9 cellular contexts compared by ENCODE assay signal in genomic region chr3:50502584-50503423, GRCh38. TPM values are rescaled to one million over a fixed set of nuclear protein-coding genes. Genes with fewer than 3 reads are reported as not detected.
DNase-seq lines count a peak whose midpoint lies in the region; ATAC-seq, FAIRE-seq and TF ChIP-seq lines count a peak whose summit lies in the region.
"Had no signal": no experiment of that assay in that cellular context is flagged by ENCODE, and none has a peak within 500 bp of the region (broad histone marks: within the 10 kb centered on the region; RNA-seq: fewer than 3 reads in every experiment).

No MANE protein-coding gene starts in this region.

- FAIRE-seq in H1 (lab: Jason Lieb, UNC): no peak
- FAIRE-seq: islet of Langerhans had no signal

- no peak for TF ChIP-seq EP300 in H1 (IDR thresholded peaks at IDR 0.05; ENCODE audit: borderline replicate concordance in 1 of 2, low read depth in 2 of 2, low read length in 2 of 2)

- peak overlapping the region; percentile 66; the same call in 1 of the 2 replicates for H4K8ac ChIP-seq in H1 (ENCODE audit: extremely low read depth, insufficient read depth, low read length)

- no peak overlapping the region for H2BK15ac ChIP-seq in H1 (ENCODE audit: low read length)

- H3K36me3 Mint-ChIP-seq in CD4-positive, alpha-beta memory T cell: no peaks in the 10 kb centered on the region

- peak overlapping the region in 3 of 4 experiments; percentile 20 to 70 (median 51); a peak in 4 of 7 replicates for H3K9ac ChIP-seq in H1 (replicated peaks in 1 of 4; ENCODE audit: extremely low read depth in 1 of 4, low read depth in 3 of 4, low read length in 3 of 4)

- no peaks in the 10 kb centered on the region for H3K36me3 ChIP-seq in CD4-positive, alpha-beta memory T cell (ENCODE audit: insufficient read depth, low read length)
- H3K36me3 ChIP-seq in H1 (ENCODE audit: control insufficient read depth in 2 of 4, insufficient read depth in 4 of 4, low read length in 3 of 4) (no peaks in the 10 kb centered on the region), neuron (ENCODE audit: insufficient read depth, low read length) (no peaks in the 10 kb centered on the region)

- peak overlapping the region in 1 of 2 donors; percentile 32 for H3K4me3 ChIP-seq in CD4-positive, alpha-beta memory T cell (ENCODE audit: low read length in 2 of 2)
- H3K4me3 ChIP-seq in H1 (ENCODE audit: extremely low read depth in 1 of 4, insufficient read depth in 2 of 4, low read depth in 3 of 4, low read length in 4 of 4): peak overlapping the region; percentile 47 to 94 (median 64)
- peak overlapping the region; percentile 53 for H3K4me3 ChIP-seq in neuron (ENCODE audit: low read length)

- H3K27ac Mint-ChIP-seq in CD4-positive, alpha-beta memory T cell: no peak overlapping the region

- H3K27me3 Mint-ChIP-seq in CD4-positive, alpha-beta memory T cell: peaks cover 4 to 12% of the 10 kb centered on the region in 2 donors

- no peaks in the 10 kb centered on the region; the same call in 1 of the 2 replicates for H3K79me1 ChIP-seq in H1 (ENCODE audit: low read depth, low read length)

- no peak for TF ChIP-seq POLR2A in H1 (IDR thresholded peaks at IDR 0.05; ENCODE audit: control extremely low read depth in 1 of 2, low read depth in 2 of 2, low read length in 2 of 2)

- peak overlapping the region; percentile 60 to 82 (median 74) for H3K4me3 Mint-ChIP-seq in CD4-positive, alpha-beta memory T cell

- WGBS in H1 (ENCODE audit: extremely low coverage in 1 of 2, insufficient coverage in 1 of 2, insufficient read length in 1 of 2, insufficient replicate concordance in 2 of 2, low coverage in 1 of 2, low lambda C conversion rate in 2 of 2, missing lambda C conversion rate in 1 of 2), 2 experiments: 4% methylated on average over 55 of the region's 79 CpGs; no CpG with 5 or more reads in 1 of the 2 experiments

- H4K20me1 ChIP-seq in H1 (replicated peaks in 1 of 2; ENCODE audit: control insufficient read depth in 1 of 2, insufficient read depth in 2 of 2, low read length in 2 of 2): peaks cover 5 to 14% of the 10 kb centered on the region in 2 experiments

- no peak overlapping the region for H3K14ac ChIP-seq in H1 (ENCODE audit: insufficient read length)

- CTCF ChIA-PET in CD4-positive, alpha-beta memory T cell (lab: Charles Lee; ENCODE audit: partially characterized antibody): interaction anchor here (0.8 to 1.8 kb wide), 2 partner anchors 16 to 66 kb away, joined by 3 to 5 read pairs; no protein-coding TSS in a partner anchor
- CTCF ChIA-PET in H1 (lab: Charles Lee; ENCODE audit: partially characterized antibody): interaction anchor here (0.7 to 4.7 kb wide), 17 partner anchors 9 to 595 kb away, joined by 3 to 27 read pairs (median 4); no protein-coding TSS in a partner anchor

- H3K18ac ChIP-seq in H1 (ENCODE audit: extremely low read depth, low read length): peak overlapping the region; percentile 60

- no peaks in the 10 kb centered on the region for H3K9me3 Mint-ChIP-seq in CD4-positive, alpha-beta memory T cell

- H3K56ac ChIP-seq in H1 (replicated peaks; ENCODE audit: insufficient read length, low read depth, low read length): no peak overlapping the region

- H2AFZ ChIP-seq in H1 (ENCODE audit: low read length) (no peak overlapping the region), neuron (ENCODE audit: low read depth, low read length) (peak overlapping the region; percentile 86)

- H3K4ac ChIP-seq in H1 (replicated peaks; ENCODE audit: insufficient read length, low read depth, low read length): no peak overlapping the region

- no peak overlapping the region for H4K5ac ChIP-seq in H1 (ENCODE audit: insufficient read length, low read depth, low read length)

- H3K23ac ChIP-seq in H1 (ENCODE audit: insufficient read length): no peak overlapping the region

- TF ChIP-seq CTCF in H1 (IDR thresholded peaks at IDR 0.05; ENCODE audit: control extremely low read depth in 1 of 3, insufficient read depth in 1 of 3, low read depth in 1 of 3, low read length in 3 of 3): peak in 2 of 3 experiments; percentile 25 to 31; a peak in 3 of 4 replicates

- no peaks in the 10 kb centered on the region for H3K9me3 ChIP-seq in CD4-positive, alpha-beta memory T cell (ENCODE audit: control insufficient read depth in 1 of 2, low read length in 2 of 2)
- no peaks in the 10 kb centered on the region for H3K9me3 ChIP-seq in H1 (ENCODE audit: insufficient read depth in 2 of 2, low read depth in 1 of 2, low read length in 1 of 2)
- H3K9me3 ChIP-seq in neuron (ENCODE audit: low read length): no peaks in the 10 kb centered on the region

- no peak overlapping the region for H2AK5ac ChIP-seq in H1 (ENCODE audit: low read depth, low read length)

- POLR2A ChIA-PET in CD4-positive, alpha-beta memory T cell (lab: Charles Lee; ENCODE audit: partially characterized antibody): interaction anchor here (1.0 kb wide), 1 partner anchor 12 kb away, joined by 3 read pairs; no protein-coding TSS in a partner anchor
- POLR2A ChIA-PET in H1 (lab: Charles Lee; ENCODE audit: partially characterized antibody): interaction anchor here (0.6 to 1.8 kb wide), 12 partner anchors 9 to 262 kb away, joined by 3 to 5 read pairs (median 3); partner anchors contain the start of gene HEMK1

- H3K4me1 Mint-ChIP-seq in CD4-positive, alpha-beta memory T cell: peaks cover 2 to 18% (median 9%) of the 10 kb centered on the region in 4 donors

- H3K79me2 ChIP-seq in H1 (ENCODE audit: control insufficient read depth in 1 of 2, insufficient read depth in 2 of 2, low read length in 2 of 2): peaks cover 0 to 9% of the 10 kb centered on the region in 2 experiments; a peak in 1 of 4 replicates

- no peak overlapping the region for H3K27ac ChIP-seq in CD4-positive, alpha-beta memory T cell (ENCODE audit: low read depth, low read length)
- H3K27ac ChIP-seq in H1 (ENCODE audit: low read depth, low read length): no peak overlapping the region

- peak in 1 of 5 donors; percentile 23 for DNase-seq in CD4-positive, alpha-beta memory T cell
- DNase-seq in NCI-H69 (lab: John Stamatoyannopoulos, UW) (peak; percentile 54), H1 (ENCODE audit: low read depth in 1 of 2, low spot score in 2 of 2) (peak in 1 of 2 experiments; percentile 77), NCI-H1436 (lab: John Stamatoyannopoulos, UW) (no peak), midbrain (lab: John Stamatoyannopoulos, UW) (no peak)

- H2BK20ac ChIP-seq in H1 (ENCODE audit: low read length): no peak overlapping the region

- peak; percentile 21 to 36; a peak in 3 of 4 replicates for TF ChIP-seq RAD21 in H1 (IDR thresholded peaks at IDR 0.05 in 1 of 2, conservative IDR thresholded peaks at IDR 0.05 in 1 of 2; ENCODE audit: low read depth in 2 of 2, low read length in 2 of 2)

- H3K4me1 ChIP-seq in CD4-positive, alpha-beta memory T cell (ENCODE audit: insufficient read depth, low read length): peaks cover 9% of the 10 kb centered on the region
- H3K4me1 ChIP-seq in H1 (replicated peaks in 1 of 4; ENCODE audit: control insufficient read depth in 3 of 4, insufficient read depth in 4 of 4, low read length in 3 of 4) (peaks cover 0 to 22% (median 14%) of the 10 kb centered on the region in 4 experiments; a peak in 6 of 7 replicates), neuron (ENCODE audit: insufficient read depth, low read length) (peaks cover 11% of the 10 kb centered on the region)

- H2BK5ac ChIP-seq in H1 (ENCODE audit: low read depth, low read length): no peak overlapping the region

- H3K23me2 ChIP-seq in H1 (ENCODE audit: low read depth, low read length): peaks cover 6% of the 10 kb centered on the region; the same call in 1 of the 2 replicates

- no peak overlapping the region for H4K91ac ChIP-seq in H1 (replicated peaks; ENCODE audit: insufficient read length, low read length)

- H3K4me2 ChIP-seq in H1 (ENCODE audit: insufficient read depth in 1 of 2, low read depth in 2 of 2, low read length in 2 of 2): peak overlapping the region; percentile 77 to 79

- intact Hi-C loops in CD4-positive, alpha-beta memory T cell (cut with micrococcal nuclease): loop anchor here (10.0 kb wide), 1 partner anchor 48 kb away; no protein-coding TSS in a partner anchor

- no peak overlapping the region for H2BK120ac ChIP-seq in H1 (replicated peaks; ENCODE audit: low read depth, low read length)

- no peak overlapping the region for H2BK12ac ChIP-seq in H1 (ENCODE audit: low read depth, low read length)

- ATAC-seq in GM18519 (IDR thresholded peaks at IDR 0.05; ENCODE audit: low FRiP score, unreplicated experiment) (no peak), HG03097 (IDR thresholded peaks at IDR 0.05; ENCODE audit: low FRiP score, unreplicated experiment) (no peak)

- H3K27me3 ChIP-seq in CD4-positive, alpha-beta memory T cell (ENCODE audit: insufficient read depth, low read length): no peaks in the 10 kb centered on the region
- peaks cover 4 to 42% (median 27%) of the 10 kb centered on the region in 4 experiments for H3K27me3 ChIP-seq in H1 (replicated peaks in 1 of 4; ENCODE audit: control insufficient read depth in 3 of 4, extremely low read depth in 1 of 4, insufficient read depth in 3 of 4, low read length in 3 of 4)
- H3K27me3 ChIP-seq in neuron (ENCODE audit: insufficient read depth, low read length): peaks cover 70% of the 10 kb centered on the region

TF ChIP-seq in H1, 55 proteins besides CTCF, POLR2A, EP300 and RAD21 (continues in another document):
- no peak for TF ChIP-seq TBP (IDR thresholded peaks at IDR 0.05; ENCODE audit: low read depth, low read length)
- TF ChIP-seq RBBP5 (IDR thresholded peaks at IDR 0.05; ENCODE audit: borderline replicate concordance, low read depth, low read length): 0 out of 2 replicates have a peak, but pooled peaks have one; percentile 37
- TF ChIP-seq KDM5A (IDR thresholded peaks at IDR 0.05; ENCODE audit: low read length): no peak
- TF ChIP-seq SRF (IDR thresholded peaks at IDR 0.05; ENCODE audit: low read depth, low read length): no peak
- no peak for TF ChIP-seq TAF7 (optimal IDR thresholded peaks at IDR 0.05; ENCODE audit: borderline replicate concordance, low read depth, low read length)
- peak; percentile 55 for TF ChIP-seq KDM4A (IDR thresholded peaks at IDR 0.05; ENCODE audit: low read depth, low read length, severe bottlenecking)
- TF ChIP-seq RNF2 (IDR thresholded peaks at IDR 0.05; ENCODE audit: borderline replicate concordance, low read depth, low read length, missing control alignments, poor library complexity, severe bottlenecking): no peak
- TF ChIP-seq SP4 (IDR thresholded peaks at IDR 0.05; ENCODE audit: low read length): no peak
- TF ChIP-seq CREB1 (IDR thresholded peaks at IDR 0.05): no peak

RNA-seq across cellular contexts. Expression of gene CACNA2D2, which starts 0.6 kb away (rescaled TPM):
- 1 to 10 TPM; 1.7 to 1.9 TPM for total RNA-seq in CD4-positive, alpha-beta memory T cell
- polyA plus RNA-seq in CD4-positive, alpha-beta memory T cell: under 1 TPM in 1 of 2 donors, not detected in 1; 0.24 TPM
- 14.0 and 14.1 TPM in 2 replicates for total RNA-seq in H1 (2021; fragmentation: NEBNext Ultra II Directional; extraction: Animal tissue kit (Norgen Biotek cat#: 25700))
- 24.9 and 25.0 TPM in 2 replicates for polyA plus RNA-seq in H1 (2011; rRNA removed)
- 14.3 TPM for polyA plus RNA-seq in H1 (2011; cell fraction: cytosol; rRNA removed)
- polyA plus RNA-seq in H1 (2011; cell fraction: nucleus; rRNA removed): 43.9 TPM
- polyA plus RNA-seq in H1 (2012, experiment 1 of 2): 16.0 to 28.5 TPM (median 22.8 TPM) in 4 replicates
- 13.3 TPM for polyA plus RNA-seq in H1 (2012, experiment 2 of 2)
- 16.1 TPM for polyA plus RNA-seq in H1 (2013, experiment 1 of 2)
- polyA plus RNA-seq in H1 (2013, experiment 2 of 2): 13.8 TPM
- 16.8 and 18.9 TPM in 2 replicates for polyA minus RNA-seq in H1 (2011; rRNA and poly(A)+ RNA removed)
- 14.2 TPM for polyA minus RNA-seq in H1 (2011; cell fraction: cytosol; rRNA and poly(A)+ RNA removed)
- polyA minus RNA-seq in H1 (2011; cell fraction: nucleus; rRNA and poly(A)+ RNA removed): 9.4 TPM
